28 cellular contexts compared by ENCODE assay signal in the genomic region with DNA sequence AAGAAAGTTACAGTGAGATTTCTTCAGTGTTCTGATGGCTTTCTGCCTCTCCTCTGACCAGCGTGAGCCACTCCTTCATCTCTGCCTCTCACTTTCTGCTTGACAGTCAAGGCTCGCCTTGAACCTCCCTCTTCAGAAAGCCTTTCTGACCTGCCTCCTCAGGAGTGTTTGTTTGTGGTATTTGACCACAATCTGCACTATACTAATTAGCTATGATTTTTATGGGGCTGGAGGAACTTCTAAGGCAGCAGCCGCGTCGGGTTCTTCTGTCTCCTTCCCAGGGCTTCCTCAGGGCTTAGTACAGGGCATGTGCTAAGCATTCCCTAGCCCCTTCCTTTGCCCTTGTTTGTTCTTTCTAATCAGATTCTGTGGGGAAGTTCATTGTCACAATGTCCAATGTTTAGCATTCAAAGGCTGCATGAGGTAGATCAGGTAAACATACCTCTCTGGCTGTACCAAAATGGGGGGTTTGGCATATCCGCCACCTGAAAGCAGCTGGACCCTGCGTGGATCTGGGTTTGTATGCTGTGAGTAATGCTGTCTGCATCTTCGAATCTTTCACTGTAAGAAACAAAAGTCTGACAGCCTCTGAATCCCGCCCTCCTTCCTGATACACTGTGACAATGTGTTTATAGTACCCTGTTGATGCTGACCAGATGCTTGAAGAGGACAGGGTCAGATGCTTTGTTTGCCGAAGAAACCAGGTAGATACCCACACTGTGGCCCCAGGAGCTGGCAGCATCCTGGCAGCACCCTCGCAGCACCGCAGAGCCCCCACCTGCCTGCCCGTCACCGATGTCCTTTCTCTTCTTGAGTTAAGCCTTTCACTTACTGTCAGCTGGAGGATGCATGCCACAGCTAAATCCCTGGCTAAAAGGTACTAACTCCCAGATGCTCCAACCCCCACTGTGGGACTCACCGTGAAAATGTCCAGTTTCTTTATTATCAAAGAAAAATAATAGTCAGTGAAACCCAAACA.
DNase-seq lines count a peak whose midpoint lies in the region; ATAC-seq and TF ChIP-seq lines count a peak whose summit lies in the region.
"Had no signal": no experiment of that assay in that cellular context is flagged by ENCODE, and none has a peak within 500 bp of the region (broad histone marks: within the 10 kb centered on the region; RNA-seq: fewer than 3 reads in every experiment).

No MANE protein-coding gene starts in this region.

- 0 out of 2 replicates have a peak overlapping the region, but pooled peaks have one; percentile 18 for H2AFZ ChIP-seq in GM23338

- H3K4me2 ChIP-seq in BLaER1 treated with 17β-estradiol and CSF1 and Interleukin-3, amounts not matched to agents 10 nM and 100 nM: peak overlapping the region; percentile 68 to 92 (median 83)
- no peak overlapping the region for H3K4me2 ChIP-seq in GM23338

- no peaks in the 10 kb centered on the region for H3K36me3 ChIP-seq in BLaER1 treated with 17β-estradiol and CSF1 and Interleukin-3, amounts not matched to agents 10 nM and 100 nM
- H3K36me3 ChIP-seq in GM23338 (ENCODE audit: insufficient read depth): no peaks in the 10 kb centered on the region
- H3K36me3 ChIP-seq: gastroesophageal sphincter, pancreas, Peyer's patch, uterus had no signal

- H3K4me1 ChIP-seq in BLaER1 treated with 17β-estradiol and CSF1 and Interleukin-3, amounts not matched to agents 10 nM and 100 nM: peaks cover 46 to 61% (median 53%) of the 10 kb centered on the region in 10 experiments
- H3K4me1 ChIP-seq in GM23338 (ENCODE audit: insufficient read depth): no peaks in the 10 kb centered on the region
- H3K4me1 ChIP-seq: pancreas, Peyer's patch, uterus had no signal

- H3K9me2 ChIP-seq in GM23338 (ENCODE audit: insufficient read depth): no peaks in the 10 kb centered on the region

- no peaks in the 10 kb centered on the region for H3F3A ChIP-seq in GM23338 (replicated peaks; ENCODE audit: low read depth)

- H3K4me3 ChIP-seq in BLaER1 treated with 17β-estradiol and CSF1 and Interleukin-3, amounts not matched to agents 10 nM and 100 nM: no peak overlapping the region
- no peak overlapping the region for H3K4me3 ChIP-seq in GM23338
- H3K4me3 ChIP-seq: gastroesophageal sphincter, lung, pancreas, Peyer's patch, uterus had no signal

- H3K27me3 ChIP-seq in BLaER1 treated with 17β-estradiol and CSF1 and Interleukin-3, amounts not matched to agents 10 nM and 100 nM: no peaks in the 10 kb centered on the region
- no peaks in the 10 kb centered on the region for H3K27me3 ChIP-seq in GM23338 (ENCODE audit: insufficient read depth)
- H3K27me3 ChIP-seq: Peyer's patch had no signal

- H3K36me3 Mint-ChIP-seq in GM23338 (ENCODE audit: low read depth) (no peaks in the 10 kb centered on the region), osteocyte (ENCODE audit: unreplicated experiment) (no peaks in the 10 kb centered on the region)
- peaks cover 3% of the 10 kb centered on the region for H3K36me3 Mint-ChIP-seq in effector memory CD8-positive, alpha-beta T cell (ENCODE audit: insufficient read depth)

- DNase-seq in GM23338 (ENCODE audit: low spot score) (no peak), osteocyte (ENCODE audit: extremely low spot score, unreplicated experiment) (peak; percentile 40)
- DNase-seq in effector memory CD8-positive, alpha-beta T cell: no peak
- DNase-seq in activated CD4-positive, alpha-beta T cell treated with anti-CD3 and anti-CD28 coated beads for 48 hours: no peak
- DNase-seq in stimulated activated CD4-positive, alpha-beta T cell treated with anti-CD3 and anti-CD28 coated beads, Interleukin-12 subunit alpha, Interleukin-12 subunit beta, amount 100 ng/mL, for 4 hours: no peak
- DNase-seq: activated CD4-positive, alpha-beta T cell treated with anti-CD3 and anti-CD28 coated beads for 1 hour; activated naive CD8-positive, alpha-beta T cell treated with anti-CD3 and anti-CD28 coated beads, Interleukin-2, amount 50 U/mL, for 24 hours; activated T-cell treated with anti-CD3 and anti-CD28 coated beads, Interleukin-2, amount 50 U/mL, for 24 hours; central memory CD4-positive, alpha-beta T cell; cortex of kidney; DMS153; H9; NCI-H1417 treated with DMSO at 0.1 percent for 48 hours; NCI-H2029 treated with DMSO at 0.1 percent for 48 hours; NCI-H226; NCI-H526 treated with DMSO at 0.1 percent for 48 hours; pancreas; SHP77; small intestine; stimulated activated naive CD4-positive, alpha-beta T cell treated with Interleukin-2 at 50 U/mL for 16 hours; uterus had no signal

- peaks cover 14% of the 10 kb centered on the region; the same call in 2 of the 3 replicates for H3K4me1 Mint-ChIP-seq in GM23338
- peaks cover 9 to 15% of the 10 kb centered on the region in 2 donors for H3K4me1 Mint-ChIP-seq in effector memory CD8-positive, alpha-beta T cell (ENCODE audit: low read depth in 2 of 2)
- no peaks in the 10 kb centered on the region for H3K4me1 Mint-ChIP-seq in osteocyte (ENCODE audit: unreplicated experiment)
- H3K4me1 Mint-ChIP-seq: activated naive CD8-positive, alpha-beta T cell treated with anti-CD3 and anti-CD28 coated beads, Interleukin-2, amount 50 U/mL, for 24 hours; nephron had no signal

- H3K9me3 ChIP-seq in BLaER1 treated with 17β-estradiol and CSF1 and Interleukin-3, amounts not matched to agents 10 nM and 100 nM (replicated peaks in 1 of 11): peaks cover 0 to 14% (median 0%) of the 10 kb centered on the region in 11 experiments; a peak in 5 of 22 replicates
- H3K9me3 ChIP-seq: gastroesophageal sphincter, pancreas, Peyer's patch, uterus had no signal

- no peaks in the 10 kb centered on the region for H3K79me2 ChIP-seq in GM23338 (replicated peaks; ENCODE audit: insufficient read depth)

- no peaks in the 10 kb centered on the region for H4K20me1 ChIP-seq in BLaER1 treated with 17β-estradiol and CSF1 and Interleukin-3, amounts not matched to agents 10 nM and 100 nM
- H4K20me1 ChIP-seq in GM23338 (replicated peaks; ENCODE audit: insufficient read depth): no peaks in the 10 kb centered on the region

- H3K4me3 Mint-ChIP-seq in GM23338: no peak overlapping the region
- H3K4me3 Mint-ChIP-seq in effector memory CD8-positive, alpha-beta T cell: no peak overlapping the region
- H3K4me3 Mint-ChIP-seq in osteocyte (ENCODE audit: unreplicated experiment): no peak overlapping the region
- H3K4me3 Mint-ChIP-seq: activated naive CD8-positive, alpha-beta T cell treated with anti-CD3 and anti-CD28 coated beads, Interleukin-2, amount 50 U/mL, for 24 hours; activated T-cell treated with anti-CD3 and anti-CD28 coated beads, Interleukin-2, amount 50 U/mL, for 24 hours; H9; nephron had no signal

- no peak overlapping the region for H3K27ac Mint-ChIP-seq in GM23338
- H3K27ac Mint-ChIP-seq in effector memory CD8-positive, alpha-beta T cell: peak overlapping the region in 1 of 2 donors; percentile 66
- no peak overlapping the region for H3K27ac Mint-ChIP-seq in osteocyte (ENCODE audit: unreplicated experiment)
- H3K27ac Mint-ChIP-seq: activated naive CD8-positive, alpha-beta T cell treated with anti-CD3 and anti-CD28 coated beads, Interleukin-2, amount 50 U/mL, for 24 hours; activated T-cell treated with anti-CD3 and anti-CD28 coated beads, Interleukin-2, amount 50 U/mL, for 24 hours; nephron had no signal

- ATAC-seq in GM23338 (no peak), HG03521 (IDR thresholded peaks at IDR 0.05; ENCODE audit: unreplicated experiment) (no peak)
- ATAC-seq in effector memory CD8-positive, alpha-beta T cell (replicated peaks): peak; percentile 27
- ATAC-seq: activated naive CD8-positive, alpha-beta T cell treated with anti-CD3 and anti-CD28 coated beads, Interleukin-2, amount 50 U/mL, for 24 hours; gastroesophageal sphincter had no signal

- H3K9me3 Mint-ChIP-seq in GM23338 (peaks cover 5% of the 10 kb centered on the region; the same call in 2 of the 3 replicates), osteocyte (ENCODE audit: unreplicated experiment) (peaks cover 15% of the 10 kb centered on the region)
- no peaks in the 10 kb centered on the region for H3K9me3 Mint-ChIP-seq in effector memory CD8-positive, alpha-beta T cell
- H3K9me3 Mint-ChIP-seq: activated naive CD8-positive, alpha-beta T cell treated with anti-CD3 and anti-CD28 coated beads, Interleukin-2, amount 50 U/mL, for 24 hours; activated T-cell treated with anti-CD3 and anti-CD28 coated beads, Interleukin-2, amount 50 U/mL, for 24 hours; nephron had no signal

- no peak for TF ChIP-seq CTCF in GM23338 (conservative IDR thresholded peaks at IDR 0.05; ENCODE audit: low read depth in 2 of 2)
- no peak for TF ChIP-seq CTCF in osteocyte (IDR thresholded peaks at IDR 0.05)

- H3K9ac ChIP-seq in BLaER1 treated with 17β-estradiol and CSF1 and Interleukin-3, amounts not matched to agents 10 nM and 100 nM: peak overlapping the region in 6 of 11 experiments; percentile 7 to 71 (median 36); a peak in 9 of 22 replicates

- H3K27me3 Mint-ChIP-seq in GM23338 (ENCODE audit: insufficient read depth, low read depth, poor library complexity) (peaks cover 8% of the 10 kb centered on the region), osteocyte (ENCODE audit: unreplicated experiment) (no peaks in the 10 kb centered on the region)
- H3K27me3 Mint-ChIP-seq in effector memory CD8-positive, alpha-beta T cell: peaks cover 39 to 45% of the 10 kb centered on the region in 2 donors

- peak overlapping the region in 7 of 11 experiments; percentile 7 to 66 (median 44); a peak in 9 of 22 replicates for H3K27ac ChIP-seq in BLaER1 treated with 17β-estradiol and CSF1 and Interleukin-3, amounts not matched to agents 10 nM and 100 nM
- no peak overlapping the region for H3K27ac ChIP-seq in GM23338 (ENCODE audit: low read depth)
- H3K27ac ChIP-seq: gastroesophageal sphincter, HL-60, pancreas, Peyer's patch, uterus had no signal

TF ChIP-seq in GM23338, 12 proteins besides CTCF, POLR2A, EP300 and RAD21 (continues in another document):
- TF ChIP-seq CREB1 (CRISPR knock-in tag; IDR thresholded peaks at IDR 0.05; ENCODE audit: low read depth) (no peak), NANOG (IDR thresholded peaks at IDR 0.05; ENCODE audit: borderline replicate concordance) (no peak), EZH2 (IDR thresholded peaks at IDR 0.05; ENCODE audit: low read depth, unreplicated experiment) (no peak), EZH2phosphoT487 (IDR thresholded peaks at IDR 0.05; ENCODE audit: unreplicated experiment) (no peak), ZNF331 (CRISPR knock-in tag; IDR thresholded peaks at IDR 0.05; ENCODE audit: low read depth) (no peak)
